In the genomic region with DNA sequence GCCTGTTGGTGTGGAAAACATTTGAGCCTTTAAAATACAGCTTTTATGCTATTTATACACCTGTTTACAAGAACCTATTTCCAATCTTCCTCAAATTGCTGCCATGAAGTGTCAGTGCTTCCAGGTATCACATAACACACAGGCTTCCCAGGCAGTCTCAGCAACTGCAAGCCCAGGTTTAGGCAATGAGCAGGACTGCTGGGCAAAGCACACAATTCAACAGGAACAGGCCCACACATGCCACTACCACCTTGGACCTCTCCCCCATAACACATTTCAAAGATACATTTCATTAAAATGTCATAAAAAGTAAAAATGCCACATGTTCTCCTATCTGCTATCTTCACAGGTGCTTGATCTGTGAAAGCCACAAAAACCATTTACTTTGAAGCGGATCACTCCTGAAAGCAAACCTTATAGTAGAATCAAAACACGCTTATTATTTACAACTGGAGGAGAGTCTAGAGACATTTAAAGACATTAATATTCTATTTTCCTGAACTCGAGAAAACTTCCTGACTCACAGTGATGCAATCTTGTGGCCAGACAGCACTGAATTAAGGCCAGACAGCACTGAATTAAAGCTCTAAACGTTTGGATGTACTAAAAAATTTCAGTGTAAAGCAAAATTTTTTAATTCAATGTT, we compare ENCODE assay signal across 11 cellular contexts. TPM values are rescaled to one million over a fixed set of nuclear protein-coding genes. Genes with fewer than 3 reads are reported as not detected.
DNase-seq lines count a peak whose midpoint lies in the region; ATAC-seq, FAIRE-seq and TF ChIP-seq lines count a peak whose summit lies in the region.
"Had no signal": no experiment of that assay in that cellular context is flagged by ENCODE, and none has a peak within 500 bp of the region (broad histone marks: within the 10 kb centered on the region; RNA-seq: fewer than 3 reads in every experiment).

No MANE protein-coding gene starts in this region.

- no peaks in the 10 kb centered on the region for H3K27me3 Mint-ChIP-seq in CD8-positive, alpha-beta memory T cell
- H3K27me3 Mint-ChIP-seq: dendritic cell treated with granulocyte-macrophage colony-stimulating factor and Interleukin-4, amounts not matched to agents 40 ng/mL and 50 ng/mL, for 4 days; memory B cell had no signal

- CTCF ChIA-PET in CD8-positive, alpha-beta memory T cell (lab: Charles Lee) = no interaction called here

- H3K27ac ChIP-seq in CD8-positive, alpha-beta memory T cell (ENCODE audit: low read depth, low read length) = no peak overlapping the region

- H3K9me3 Mint-ChIP-seq in CD8-positive, alpha-beta memory T cell = no peaks in the 10 kb centered on the region
- H3K9me3 Mint-ChIP-seq: dendritic cell treated with granulocyte-macrophage colony-stimulating factor and Interleukin-4, amounts not matched to agents 40 ng/mL and 50 ng/mL, for 4 days; memory B cell had no signal

- POLR2A ChIA-PET in CD8-positive, alpha-beta memory T cell (lab: Charles Lee) = no interaction called here

- in situ Hi-C loops in astrocyte of the spinal cord (cut with HindIII; ENCODE audit: low sequenced_read_pairs) = no loop called here

- TF ChIP-seq CTCF in astrocyte of the spinal cord (IDR thresholded peaks at IDR 0.05; ENCODE audit: low read depth, low read length) = no peak

- H3K27me3 ChIP-seq in CD8-positive, alpha-beta memory T cell (ENCODE audit: insufficient read depth, low read length, poor library complexity, severe bottlenecking) = no peaks in the 10 kb centered on the region

- H3K4me1 ChIP-seq in CD8-positive, alpha-beta memory T cell (ENCODE audit: insufficient read depth, low read length) = peaks cover 19% of the 10 kb centered on the region

- peaks cover 0 to 64% (median 16%) of the 10 kb centered on the region in 3 donors for H3K36me3 Mint-ChIP-seq in CD8-positive, alpha-beta memory T cell

- peak overlapping the region in 6 of 8 donors; percentile 4 to 91 (median 80) for H3K27ac Mint-ChIP-seq in CD8-positive, alpha-beta memory T cell
- H3K27ac Mint-ChIP-seq: dendritic cell treated with granulocyte-macrophage colony-stimulating factor and Interleukin-4, amounts not matched to agents 40 ng/mL and 50 ng/mL, for 4 days had no signal

- no peak for FAIRE-seq in HTR-8/SVneo (lab: Jason Lieb, UNC)

- ATAC-seq in GM21619 (IDR thresholded peaks at IDR 0.05; ENCODE audit: unreplicated experiment) = no peak
- no peak for ATAC-seq in GM21360 (IDR thresholded peaks at IDR 0.05; ENCODE audit: unreplicated experiment)

- peak in 1 of 5 donors; percentile 31 for DNase-seq in CD8-positive, alpha-beta memory T cell
- DNase-seq in M059J (ENCODE audit: low read depth) (peak; percentile 48), astrocyte of the spinal cord (ENCODE audit: low read depth, low spot score) (peak; percentile 63), myocyte (ENCODE audit: low read depth) (peak; percentile 41), HTR-8/SVneo (ENCODE audit: insufficient read length, low spot score) (no peak), inferior parietal cortex (ENCODE audit: extremely low spot score) (no peak)
- DNase-seq: NCI-H510A had no signal

- peaks cover 31 to 42% (median 32%) of the 10 kb centered on the region in 3 donors for H3K4me1 Mint-ChIP-seq in CD8-positive, alpha-beta memory T cell
- H3K4me1 Mint-ChIP-seq: memory B cell had no signal

- peaks cover 5% of the 10 kb centered on the region for H3K36me3 ChIP-seq in CD8-positive, alpha-beta memory T cell (ENCODE audit: insufficient read depth, low read length)

- H3K4me3 Mint-ChIP-seq in CD8-positive, alpha-beta memory T cell = peak overlapping the region in 3 of 7 donors; percentile 3 to 15 (median 13)
- H3K4me3 Mint-ChIP-seq: dendritic cell treated with granulocyte-macrophage colony-stimulating factor and Interleukin-4, amounts not matched to agents 40 ng/mL and 50 ng/mL, for 4 days; memory B cell had no signal

- no peaks in the 10 kb centered on the region for H3K9me3 ChIP-seq in CD8-positive, alpha-beta memory T cell (ENCODE audit: low read length)

- no peak overlapping the region for H3K4me3 ChIP-seq in CD8-positive, alpha-beta memory T cell (ENCODE audit: low read length)
- H3K4me3 ChIP-seq in astrocyte of the spinal cord (ENCODE audit: low read depth, low read length) = no peak overlapping the region

RNA-seq across cellular contexts. Expression of a gene that starts 31.5 kb away (rescaled TPM):
- total RNA-seq in CD8-positive, alpha-beta memory T cell = 10 to 100 TPM; 35.2 to 39.6 TPM
- 13.3 TPM for polyA plus RNA-seq in CD8-positive, alpha-beta memory T cell
- 17.5 and 37.4 TPM in 2 replicates for total RNA-seq in M059J (2014; rRNA removed; shearing (Covaris generic))
- 15.9 and 17.0 TPM in 2 replicates for total RNA-seq in myocyte
- 24.3 TPM for polyA plus RNA-seq in myocyte (2012)

Comparison
In these comparisons a context has a peak if more than half of its experiments do, and no peak if none do; other contexts are left out.
1. DNase-seq: peak in M059J (single experiment), astrocyte of the spinal cord (single experiment) and myocyte (single experiment); none in HTR-8/SVneo (single experiment) and inferior parietal cortex (single experiment).